1 cellular context compared by ENCODE assay signal in genomic region chr15:44215594-44215993, GRCh38.
TF ChIP-seq lines count a peak whose summit lies in the region.

No MANE protein-coding gene starts in this region.

TF ChIP-seq in SK-N-SH, 30 proteins besides CTCF, POLR2A, EP300 and RAD21 (continued from another document):
- TF ChIP-seq USF2 (IDR thresholded peaks at IDR 0.05; ENCODE audit: borderline replicate concordance, low read depth, low read length), result no peak
- peak; percentile 98 for TF ChIP-seq NFIC (IDR thresholded peaks at IDR 0.05; ENCODE audit: borderline replicate concordance)
- peak; percentile 88 for TF ChIP-seq RXRA (IDR thresholded peaks at IDR 0.05; ENCODE audit: borderline replicate concordance, low read depth)
- peak; percentile 65; the same call in 1 of the 2 replicates for TF ChIP-seq REST (IDR thresholded peaks at IDR 0.05; ENCODE audit: low read depth, low read length)
- no peak for TF ChIP-seq FOXJ3 (CRISPR knock-in tag; IDR thresholded peaks at IDR 0.05)
- TF ChIP-seq TEAD4 (IDR thresholded peaks at IDR 0.05; ENCODE audit: borderline replicate concordance, insufficient read depth), result peak; percentile 98
- TF ChIP-seq MEF2A (IDR thresholded peaks at IDR 0.05; ENCODE audit: borderline replicate concordance, low read depth), result peak; percentile 88
- no peak for TF ChIP-seq GATA2 (CRISPR knock-in tag; IDR thresholded peaks at IDR 0.05)
TF ChIP-seq in SK-N-SH: peak in this region for 17.
